In genomic region chr3:107430214-107431047, GRCh38 we compare ENCODE assay signal across 8 cellular contexts. TPM values are rescaled to one million over a fixed set of nuclear protein-coding genes. Genes with fewer than 3 reads are reported as not detected.
DNase-seq lines count a peak whose midpoint lies in the region; ATAC-seq and TF ChIP-seq lines count a peak whose summit lies in the region.

No MANE protein-coding gene starts in this region.

- H3K27ac ChIP-seq in liver (ENCODE audit: low read depth in 1 of 2, low read length in 2 of 2) = peak overlapping the region; percentile 81 to 85
- H3K27ac ChIP-seq in thoracic aorta = peak overlapping the region; percentile 89 to 99

- ATAC-seq in thoracic aorta (ENCODE audit: insufficient number of reproducible peaks, low FRiP score, low read depth) (no peak), GM21529 (IDR thresholded peaks at IDR 0.05; ENCODE audit: unreplicated experiment) (no peak)

- H3K4me3 ChIP-seq in cardiac fibroblast (replicated peaks in 1 of 2; ENCODE audit: low read depth in 2 of 2, low read length in 2 of 2) = peak overlapping the region; percentile 51 to 71
- peak overlapping the region; percentile 74 to 92 (median 84) for H3K4me3 ChIP-seq in liver (ENCODE audit: low read depth in 1 of 3, low read length in 3 of 3)
- peak overlapping the region; percentile 93 for H3K4me3 ChIP-seq in thoracic aorta

- no peaks in the 10 kb centered on the region for H3K9me3 ChIP-seq in liver (ENCODE audit: control insufficient read depth in 4 of 4, low read length in 3 of 4)
- no peaks in the 10 kb centered on the region for H3K9me3 ChIP-seq in thoracic aorta

- TF ChIP-seq CTCF in cardiac fibroblast (IDR thresholded peaks at IDR 0.05; ENCODE audit: low read depth, low read length) (no peak), liver (IDR thresholded peaks at IDR 0.05; ENCODE audit: low read depth, low read length, missing input control) (no peak), thoracic aorta (IDR thresholded peaks at IDR 0.05) (no peak)

- no peaks in the 10 kb centered on the region for H3K27me3 ChIP-seq in liver (ENCODE audit: control insufficient read depth in 4 of 4, insufficient read depth in 4 of 4, low read length in 3 of 4)
- H3K27me3 ChIP-seq in thoracic aorta (replicated peaks; ENCODE audit: insufficient read depth) = no peaks in the 10 kb centered on the region

- no peaks in the 10 kb centered on the region for H3K36me3 ChIP-seq in liver (ENCODE audit: control insufficient read depth in 4 of 4, insufficient read depth in 3 of 4, low read depth in 1 of 4, low read length in 3 of 4)
- H3K36me3 ChIP-seq in thoracic aorta = no peaks in the 10 kb centered on the region

- H3K4me1 ChIP-seq in liver (ENCODE audit: control insufficient read depth in 4 of 4, insufficient read depth in 4 of 4, low read length in 3 of 4) (peaks cover 2 to 24% (median 16%) of the 10 kb centered on the region in 4 donors), thoracic aorta (ENCODE audit: control insufficient read depth in 1 of 2, low read depth in 2 of 2) (peaks cover 5 to 10% of the 10 kb centered on the region in 2 donors)

- DNase-seq in NCI-H1417 (lab: John Stamatoyannopoulos, UW) (peak in 2 of 3 experiments; percentile 25 to 45), NCI-H1417 treated with DMSO at 0.1 percent for 48 hours (lab: John Stamatoyannopoulos, UW) (no peak), NCI-H1694 treated with DMSO at 0.1 percent for 48 hours (lab: John Stamatoyannopoulos, UW) (peak; percentile 39), cardiac fibroblast (ENCODE audit: low read depth in 2 of 2) (peak; percentile 40 to 59), thoracic aorta (ENCODE audit: low spot score) (no peak), H4 (ENCODE audit: low spot score) (no peak)

- peak overlapping the region; percentile 32 to 58 for H3K9ac ChIP-seq in liver (ENCODE audit: low read depth in 1 of 2, low read length in 2 of 2)

- 16% methylated on average over 25 of the region's 25 CpGs for WGBS in liver

- TF ChIP-seq RAD21 in liver (IDR thresholded peaks at IDR 0.05) = no peak

TF ChIP-seq in liver, 16 proteins besides CTCF, POLR2A, EP300 and RAD21:
- no peak for TF ChIP-seq ATF3 (IDR thresholded peaks at IDR 0.05)
- TF ChIP-seq JUND (IDR thresholded peaks at IDR 0.05) = no peak
- TF ChIP-seq YY1 (IDR thresholded peaks at IDR 0.05) = no peak
- no peak for TF ChIP-seq FOXA2 (IDR thresholded peaks at IDR 0.05)
- no peak for TF ChIP-seq HNF4G (IDR thresholded peaks at IDR 0.05)
- TF ChIP-seq NR2F2 (IDR thresholded peaks at IDR 0.05) = no peak
- no peak for TF ChIP-seq SP1 (IDR thresholded peaks at IDR 0.05)
- TF ChIP-seq ZBTB33 (IDR thresholded peaks at IDR 0.05) = no peak
- no peak for TF ChIP-seq RXRA (IDR thresholded peaks at IDR 0.05)
- TF ChIP-seq, protein P1, sequence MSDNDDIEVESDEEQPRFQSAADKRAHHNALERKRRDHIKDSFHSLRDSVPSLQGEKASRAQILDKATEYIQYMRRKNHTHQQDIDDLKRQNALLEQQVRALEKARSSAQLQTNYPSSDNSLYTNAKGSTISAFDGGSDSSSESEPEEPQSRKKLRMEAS (IDR thresholded peaks at IDR 0.05) = no peak
- no peak for TF ChIP-seq TAF1 (conservative IDR thresholded peaks at IDR 0.05)
- TF ChIP-seq EGR1 (IDR thresholded peaks at IDR 0.05; ENCODE audit: low read depth in 2 of 2) = no peak
- no peak for TF ChIP-seq FOXA1 (IDR thresholded peaks at IDR 0.05)
- no peak for TF ChIP-seq HNF4A (conservative IDR thresholded peaks at IDR 0.05)
- no peak for TF ChIP-seq REST (IDR thresholded peaks at IDR 0.05)
- TF ChIP-seq GABPA (IDR thresholded peaks at IDR 0.05 in 1 of 2, conservative IDR thresholded peaks at IDR 0.05 in 1 of 2) = no peak
TF ChIP-seq in liver: peak in this region for 0.

RNA-seq across cellular contexts. Expression of gene CCDC54, which starts 53.2 kb away (rescaled TPM):
- total RNA-seq in liver (not detected), thoracic aorta (not detected)
- under 1 TPM in 1 of 2 donors, not detected in 1; 0.21 TPM for polyA plus RNA-seq in liver
- not detected in 2 replicates for total RNA-seq in H4 (2014; rRNA removed; shearing (Covaris generic))

Comparison
In these comparisons a context has a peak if more than half of its experiments do, and no peak if none do; other contexts are left out.
1. DNase-seq: peak in NCI-H1417 (2 of 3), NCI-H1694 treated with DMSO at 0.1 percent for 48 hours (single experiment) and cardiac fibroblast (2 of 2); none in NCI-H1417 treated with DMSO at 0.1 percent for 48 hours (single experiment), thoracic aorta (single experiment) and H4 (single experiment).
2. Peak in every context shown above with its lines, with median percentiles within 50 percentile points of each other: H3K4me3 ChIP-seq.